8 cellular contexts compared by ENCODE assay signal in genomic region chr22:19719055-19719482, GRCh38. TPM values are rescaled to one million over a fixed set of nuclear protein-coding genes. Genes with fewer than 3 reads are reported as not detected.
DNase-seq lines count a peak whose midpoint lies in the region; ATAC-seq, FAIRE-seq and TF ChIP-seq lines count a peak whose summit lies in the region.

No MANE protein-coding gene starts in this region.

- DNase-seq in stimulated activated CD4-positive, alpha-beta T cell treated with anti-CD3 and anti-CD28 coated beads, Interleukin-4, amount 100 ng/mL, for 4 hours, result peak; percentile 38 to 69
- no peak for DNase-seq in stimulated activated CD4-positive, alpha-beta T cell treated with anti-CD3 and anti-CD28 coated beads, Interleukin-4, amount 100 ng/mL, for 24 hours
- DNase-seq in K562 (ENCODE audit: extremely low read depth in 1 of 4, low spot score in 3 of 4), result peak; percentile 93 to 94 (median 94)
- DNase-seq in aorta, result peak in 1 of 2 donors; percentile 85
- no peak for DNase-seq in NCI-H2081 (lab: John Stamatoyannopoulos, UW)
- DNase-seq in right lobe of liver, result no peak
- DNase-seq in RKO (ENCODE audit: low spot score), result no peak

- H3K27ac ChIP-seq in K562 (ENCODE audit: extremely low read depth, low read depth, low read length) (peak overlapping the region; percentile 92), muscle layer of colon (ENCODE audit: low read depth, low read length) (peak overlapping the region; percentile 34), aorta (ENCODE audit: low read depth in 1 of 2, low read length in 2 of 2) (no peak overlapping the region), right lobe of liver (no peak overlapping the region)

- H3K9me1 ChIP-seq in K562 (ENCODE audit: control insufficient read depth, insufficient read depth, low read length), result peaks cover 27% of the 10 kb centered on the region

- H3K4me3 ChIP-seq in K562, result peak overlapping the region; percentile 51
- H3K4me3 ChIP-seq in muscle layer of colon (ENCODE audit: low read depth in 1 of 2, low read length in 2 of 2), result peak overlapping the region; percentile 50 to 61
- H3K4me3 ChIP-seq in aorta (ENCODE audit: low read length in 2 of 2), result peak overlapping the region; percentile 45 to 55
- peak overlapping the region in 1 of 3 donors; percentile 61 for H3K4me3 ChIP-seq in right lobe of liver

- 6% methylated on average over 31 of the region's 31 CpGs for WGBS in K562 (ENCODE audit: insufficient coverage, low coverage, missing lambda C conversion rate)
- WGBS in aorta, 2 donors, result 2% methylated on average over 27 to 31 of the region's 31 CpGs
- 29% methylated on average over 1 of the region's 31 CpGs for WGBS in right lobe of liver (ENCODE audit: insufficient coverage, low coverage, low lambda C conversion rate, missing lambda C conversion rate)

- intact Hi-C loops in K562 (cut with micrococcal nuclease) (loop anchor here (5.0 to 10.0 kb wide), 2 partner anchors 54 to 242 kb away; partner anchors contain the start of genes CDC45 and UFD1), aorta (cut with DNase I) (loop anchor here in 1 of 2 donors (10.0 kb wide), 1 partner anchor 244 kb away; the partner anchor contains the start of genes CDC45 and UFD1), right lobe of liver (cut with DNase I) (no loop called here)

- no peaks in the 10 kb centered on the region for H3K9me3 ChIP-seq in K562 (replicated peaks; ENCODE audit: control insufficient read depth, insufficient read depth, low read depth, low read length)
- H3K9me3 ChIP-seq in muscle layer of colon (ENCODE audit: low read length), result no peaks in the 10 kb centered on the region
- no peaks in the 10 kb centered on the region for H3K9me3 ChIP-seq in aorta (ENCODE audit: control insufficient read depth, low read length)
- no peaks in the 10 kb centered on the region for H3K9me3 ChIP-seq in right lobe of liver

- peak overlapping the region; percentile 92 for H3K4me2 ChIP-seq in K562 (ENCODE audit: insufficient read depth, low read length)

- H3K27me3 ChIP-seq in K562 (ENCODE audit: control insufficient read depth in 2 of 2, insufficient read depth in 2 of 2, low read length in 2 of 2) (no peaks in the 10 kb centered on the region), muscle layer of colon (ENCODE audit: control insufficient read depth in 1 of 2, insufficient read depth in 2 of 2, low read length in 2 of 2) (peaks cover 0 to 34% of the 10 kb centered on the region in 2 donors), aorta (ENCODE audit: control insufficient read depth in 1 of 2, insufficient read depth in 2 of 2, low read length in 1 of 2) (no peaks in the 10 kb centered on the region), right lobe of liver (peaks cover 0 to 22% of the 10 kb centered on the region in 2 donors)

- H3K79me2 ChIP-seq in K562 (ENCODE audit: control insufficient read depth, insufficient read depth, low read length), result peaks cover 43% of the 10 kb centered on the region

- ATAC-seq in K562, result peak; percentile 3
- no peak for ATAC-seq in aorta (ENCODE audit: low FRiP score)
- ATAC-seq in right lobe of liver, result no peak

- TF ChIP-seq POLR2A in K562 (conservative IDR thresholded peaks at IDR 0.05) (no peak), right lobe of liver (IDR thresholded peaks at IDR 0.05) (no peak)

- peak overlapping the region; percentile 89 to 98 for H3K9ac ChIP-seq in K562 (ENCODE audit: insufficient read depth in 1 of 2, low read depth in 2 of 2, low read length in 2 of 2)
- H3K9ac ChIP-seq in muscle layer of colon (ENCODE audit: low read length), result no peak overlapping the region

- peak; percentile 77; the same call in 1 of the 2 replicates for TF ChIP-seq EP300 in K562 (IDR thresholded peaks at IDR 0.05; ENCODE audit: low read length)

- CTCF ChIA-PET in K562 (lab: Yijun Ruan, JAX; ENCODE audit: low intra/inter-chr PET ratio), result interaction anchor here (0.7 to 4.5 kb wide), 4 partner anchors 39 to 566 kb away, joined by 3 to 113 read pairs (median 10); no protein-coding TSS in a partner anchor

- H4K20me1 ChIP-seq in K562 (replicated peaks; ENCODE audit: control insufficient read depth, insufficient read depth, low read length), result peaks cover 34% of the 10 kb centered on the region

- no peak for TF ChIP-seq RAD21 in K562 (CRISPR knock-in tag; conservative IDR thresholded peaks at IDR 0.05 in 1 of 2, IDR thresholded peaks at IDR 0.05 in 1 of 2)

- FAIRE-seq in K562 (lab: Jason Lieb, UNC), result no peak

- H2AFZ ChIP-seq in K562 (ENCODE audit: low read depth, low read length), result peak overlapping the region; percentile 94

- POLR2A ChIA-PET in K562 (lab: Yijun Ruan, JAX), result interaction anchor here (0.6 to 2.7 kb wide), 10 partner anchors 10 to 1852 kb away, joined by 3 to 8 read pairs (median 3); partner anchors contain the start of genes GNB1L and RTL10

- in situ Hi-C loops in K562 (cut with MboI), result no loop called here

- TF ChIP-seq CTCF in K562 (IDR thresholded peaks at IDR 0.05 in 2 of 3, conservative IDR thresholded peaks at IDR 0.05 in 1 of 3; ENCODE audit: insufficient read depth in 2 of 3, low read depth in 1 of 3, low read length in 3 of 3) (no peak), right lobe of liver (IDR thresholded peaks at IDR 0.05) (no peak)

- no TSS peak for BruUV-seq in K562 (replicated peaks; lab: Mats Ljungman, UMichigan)

- H3K4me1 ChIP-seq in K562 (replicated peaks in 1 of 2; ENCODE audit: control insufficient read depth in 2 of 2, insufficient read depth in 2 of 2, low read length in 2 of 2) (peaks cover 59 to 99% of the 10 kb centered on the region in 2 experiments), muscle layer of colon (ENCODE audit: insufficient read depth, low read length) (peaks cover 15% of the 10 kb centered on the region), aorta (ENCODE audit: control insufficient read depth in 1 of 2, insufficient read depth in 2 of 2, low read length in 2 of 2) (no peaks in the 10 kb centered on the region), right lobe of liver (peaks cover 0 to 26% (median 0%) of the 10 kb centered on the region in 4 donors)

- H3K36me3 ChIP-seq in K562 (ENCODE audit: control insufficient read depth, insufficient read depth, low read length) (peaks cover 33% of the 10 kb centered on the region), muscle layer of colon (ENCODE audit: insufficient read depth, low read length) (no peaks in the 10 kb centered on the region), aorta (ENCODE audit: control insufficient read depth in 1 of 2, insufficient read depth in 2 of 2, low read length in 1 of 2) (no peaks in the 10 kb centered on the region), right lobe of liver (no peaks in the 10 kb centered on the region)

RNA-seq across cellular contexts. Expression of gene GP1BB, which starts 4.3 kb away (rescaled TPM):
- 12.5 and 89.3 TPM in 2 replicates for total RNA-seq in K562 (2011; cell fraction: chromatin; rRNA removed; ENCODE audit: low replicate concordance)
- 145 and 149 TPM in 2 replicates for total RNA-seq in K562 (2011; cell fraction: nucleolus; rRNA removed)
- total RNA-seq in K562 (2011; cell fraction: nucleoplasm; rRNA removed), result 44.7 and 52.3 TPM in 2 replicates
- total RNA-seq in K562 (2014; rRNA removed), result 85.2 and 90.0 TPM in 2 replicates
- total RNA-seq in K562 (2014; rRNA removed; fragmentation: Illumina TruSeq; extraction: Trizol), result 2.1 and 2.8 TPM in 2 replicates
- total RNA-seq in K562 (2015; rRNA removed; fragmentation: Illumina TruSeq; extraction: Trizol), result 1.6 and 5.2 TPM in 2 replicates
- total RNA-seq in K562 (2021), result 139 and 162 TPM in 2 replicates
- 9.2 and 33.6 TPM in 2 replicates for polyA plus RNA-seq in K562 (2011; rRNA removed)
- 60.0 and 286 TPM in 2 replicates for polyA plus RNA-seq in K562 (2011; cell fraction: cytosol; rRNA removed)
- 103 and 165 TPM in 2 replicates for polyA plus RNA-seq in K562 (2011; cell fraction: nucleus; rRNA removed)
- polyA plus RNA-seq in K562 (2012), result 49.9 and 97.0 TPM in 2 replicates
- 1.6 and 15.2 TPM in 2 replicates for polyA plus RNA-seq in K562 (2014; fragmentation: Illumina TruSeq; extraction: Trizol)
- polyA plus RNA-seq in K562 (2014; fragmentation: Nextera tagmentation; extraction: Ambion mirVana), result 1 to 10 TPM in 1 of 2 experiments, under 1 TPM in 1; 0.69 to 1.1 TPM
- polyA plus RNA-seq in K562 (2014; rRNA removed), result 110 and 150 TPM in 2 replicates
- polyA minus RNA-seq in K562 (2011; rRNA and poly(A)+ RNA removed), result 2.4 and 2.8 TPM in 2 replicates
- 43.2 and 113 TPM in 2 replicates for polyA minus RNA-seq in K562 (2011; cell fraction: cytosol; rRNA and poly(A)+ RNA removed)
- polyA minus RNA-seq in K562 (2011; cell fraction: nucleus; rRNA and poly(A)+ RNA removed), result 19.4 and 37.3 TPM in 2 replicates
- 1 to 10 TPM in 1 of 2 donors, not detected in 1; 3.6 TPM for total RNA-seq in aorta
- polyA plus RNA-seq in aorta, result 10 to 100 TPM in 1 of 2 donors, 1 to 10 TPM in 1; 8.1 to 29.7 TPM
- total RNA-seq in right lobe of liver, result 1 to 10 TPM in 1 of 6 experiments, under 1 TPM in 4, not detected in 1; 0.15 to 1.3 (median 0.62) TPM

RNA-seq across cellular contexts. Expression of gene SEPTIN5, which starts 4.8 kb away (rescaled TPM):
- total RNA-seq in K562 (2011; cell fraction: chromatin; rRNA removed; ENCODE audit: low replicate concordance), result 625 and 1,610 TPM in 2 replicates
- total RNA-seq in K562 (2011; cell fraction: nucleolus; rRNA removed), result 538 and 650 TPM in 2 replicates
- total RNA-seq in K562 (2011; cell fraction: nucleoplasm; rRNA removed), result 407 and 495 TPM in 2 replicates
- 116 and 125 TPM in 2 replicates for total RNA-seq in K562 (2014; rRNA removed)
- 92.5 and 94.6 TPM in 2 replicates for total RNA-seq in K562 (2014; rRNA removed; fragmentation: Illumina TruSeq; extraction: Trizol)
- total RNA-seq in K562 (2015; rRNA removed; fragmentation: Illumina TruSeq; extraction: Trizol), result 28.1 and 34.9 TPM in 2 replicates
- total RNA-seq in K562 (2021), result 177 and 195 TPM in 2 replicates
- 119 and 238 TPM in 2 replicates for polyA plus RNA-seq in K562 (2011; rRNA removed)
- 143 and 156 TPM in 2 replicates for polyA plus RNA-seq in K562 (2011; cell fraction: cytosol; rRNA removed)
- polyA plus RNA-seq in K562 (2011; cell fraction: nucleus; rRNA removed), result 671 and 957 TPM in 2 replicates
- polyA plus RNA-seq in K562 (2012), result 122 and 123 TPM in 2 replicates
- polyA plus RNA-seq in K562 (2014; fragmentation: Illumina TruSeq; extraction: Trizol), result 135 and 164 TPM in 2 replicates
- polyA plus RNA-seq in K562 (2014; fragmentation: Nextera tagmentation; extraction: Ambion mirVana), result 1 to 10 TPM in 1 of 2 experiments, under 1 TPM in 1; 0.03 to 1.9 TPM
- 129 and 135 TPM in 2 replicates for polyA plus RNA-seq in K562 (2014; rRNA removed)
- 306 and 458 TPM in 2 replicates for polyA minus RNA-seq in K562 (2011; rRNA and poly(A)+ RNA removed)
- polyA minus RNA-seq in K562 (2011; cell fraction: cytosol; rRNA and poly(A)+ RNA removed), result 83.2 and 205 TPM in 2 replicates
- polyA minus RNA-seq in K562 (2011; cell fraction: nucleus; rRNA and poly(A)+ RNA removed), result 284 and 666 TPM in 2 replicates
- 10 to 100 TPM; 32.5 to 41.5 TPM for total RNA-seq in aorta
- 10 to 100 TPM; 26.9 to 63.3 TPM for polyA plus RNA-seq in aorta
- total RNA-seq in right lobe of liver, result 1 to 10 TPM; 1.3 to 3.7 (median 2.1) TPM

RNA-seq across cellular contexts. Expression of gene TBX1, which starts 41.5 kb away (rescaled TPM):
- 31.9 and 90.7 TPM in 2 replicates for total RNA-seq in K562 (2011; cell fraction: chromatin; rRNA removed; ENCODE audit: low replicate concordance)
- total RNA-seq in K562 (2011; cell fraction: nucleolus; rRNA removed), result 41.9 and 52.4 TPM in 2 replicates
- 40.6 and 47.0 TPM in 2 replicates for total RNA-seq in K562 (2011; cell fraction: nucleoplasm; rRNA removed)
- total RNA-seq in K562 (2014; rRNA removed), result 8.9 and 14.0 TPM in 2 replicates
- 2.1 and 2.6 TPM in 2 replicates for total RNA-seq in K562 (2014; rRNA removed; fragmentation: Illumina TruSeq; extraction: Trizol)
- 3.5 and 3.9 TPM in 2 replicates for total RNA-seq in K562 (2015; rRNA removed; fragmentation: Illumina TruSeq; extraction: Trizol)
- 34.2 and 35.0 TPM in 2 replicates for total RNA-seq in K562 (2021)
- polyA plus RNA-seq in K562 (2011; rRNA removed), result 2.5 and 9.5 TPM in 2 replicates
- polyA plus RNA-seq in K562 (2011; cell fraction: cytosol; rRNA removed), result 5.8 and 7.7 TPM in 2 replicates
- 55.1 and 87.1 TPM in 2 replicates for polyA plus RNA-seq in K562 (2011; cell fraction: nucleus; rRNA removed)
- polyA plus RNA-seq in K562 (2012), result 12.4 and 14.0 TPM in 2 replicates
- 8.0 and 12.8 TPM in 2 replicates for polyA plus RNA-seq in K562 (2014; fragmentation: Illumina TruSeq; extraction: Trizol)
- polyA plus RNA-seq in K562 (2014; fragmentation: Nextera tagmentation; extraction: Ambion mirVana), result under 1 TPM; 0.07 to 0.11 TPM
- polyA plus RNA-seq in K562 (2014; rRNA removed), result 14.7 and 17.1 TPM in 2 replicates
- polyA minus RNA-seq in K562 (2011; rRNA and poly(A)+ RNA removed), result 2.2 and 5.5 TPM in 2 replicates
- polyA minus RNA-seq in K562 (2011; cell fraction: cytosol; rRNA and poly(A)+ RNA removed), result 5.4 and 22.9 TPM in 2 replicates
- polyA minus RNA-seq in K562 (2011; cell fraction: nucleus; rRNA and poly(A)+ RNA removed), result 20.1 and 45.7 TPM in 2 replicates
- total RNA-seq in aorta, result 1 to 10 TPM; 2.3 to 5.6 TPM
- polyA plus RNA-seq in aorta, result 1 to 10 TPM; 1.1 to 7.8 TPM
- under 1 TPM in 4 of 6 experiments, not detected in 2; 0.24 to 0.37 (median 0.30) TPM for total RNA-seq in right lobe of liver

Comparison
In these comparisons a context has a peak if more than half of its experiments do, and no peak if none do; other contexts are left out.
1. DNase-seq: peak in stimulated activated CD4-positive, alpha-beta T cell treated with anti-CD3 and anti-CD28 coated beads, Interleukin-4, amount 100 ng/mL, for 4 hours (2 of 2) and K562 (4 of 4); none in stimulated activated CD4-positive, alpha-beta T cell treated with anti-CD3 and anti-CD28 coated beads, Interleukin-4, amount 100 ng/mL, for 24 hours (single experiment), NCI-H2081 (0 of 2), right lobe of liver (0 of 3) and RKO (single experiment).
2. H3K27ac ChIP-seq: peak in K562 (single experiment) and muscle layer of colon (single experiment); none in aorta (0 of 2) and right lobe of liver (0 of 3).
3. RNA of gene SEPTIN5, which starts 4.8 kb away (total RNA-seq): 28.1 to 1,610 TPM in K562 and 32.5 to 41.5 TPM in aorta; 1.3 to 3.7 TPM in right lobe of liver; every median in the first group is over 4 times any median in the second.